22 cellular contexts compared by ENCODE assay signal in the genomic region with DNA sequence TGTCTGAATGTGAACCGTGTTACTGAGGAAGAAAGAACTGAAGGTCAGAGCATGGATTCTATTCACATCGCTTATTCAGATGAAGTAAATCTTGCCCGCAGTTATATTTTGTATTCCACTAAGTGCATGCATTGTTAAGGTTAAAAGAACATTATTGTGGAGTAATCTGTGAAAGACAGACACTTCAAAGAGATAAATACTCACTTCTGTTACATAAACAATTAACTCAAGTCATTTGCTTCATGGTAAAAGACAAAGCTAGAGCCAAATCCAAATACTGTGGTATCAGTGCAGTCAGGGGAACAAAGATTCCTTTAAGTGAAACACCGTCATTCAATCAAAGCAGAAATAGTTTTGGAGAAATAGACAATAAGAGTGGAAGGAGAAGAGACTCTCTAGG.
"Had no signal": no experiment of that assay in that cellular context is flagged by ENCODE, and none has a peak within 500 bp of the region (broad histone marks: within the 10 kb centered on the region; RNA-seq: fewer than 3 reads in every experiment).

No MANE protein-coding gene starts in this region.

- H3K9ac ChIP-seq: KMS-11, SK-N-SH had no signal

- H3K4me3 ChIP-seq: K562, SJSA1 had no signal

- H3K4me3 Mint-ChIP-seq: IgD-negative memory B cell had no signal

- H3K9me3 ChIP-seq: SJSA1, SK-N-SH had no signal

- H3K27me3 Mint-ChIP-seq: IgD-negative memory B cell had no signal

- H3K27ac ChIP-seq: HL-60, KMS-11, SJSA1 had no signal

- ATAC-seq: K562 had no signal

- H3K4me1 ChIP-seq: SJSA1 had no signal

- DNase-seq: Kasumi-1, MM.1S, NCI-H1092 treated with DMSO at 0.1 percent for 48 hours, NCI-H1436, NCI-H187, NCI-H2029, NCI-H2171, NCI-H226, NCI-H446, NCI-H510A, NCI-H524 treated with DMSO at 0.1 percent for 48 hours, NCI-H774, Right ventricle myocardium superior, RPMI8226, SIG-M5, SK-N-SH, SW 1271 had no signal

- H3K36me3 Mint-ChIP-seq: IgD-negative memory B cell had no signal

- H3K4me2 ChIP-seq: KMS-11, SK-N-SH had no signal

- H3K9me3 Mint-ChIP-seq: IgD-negative memory B cell had no signal

- H3K36me3 ChIP-seq: SJSA1 had no signal

- H3K4me1 Mint-ChIP-seq: IgD-negative memory B cell had no signal

- H3K27ac Mint-ChIP-seq: IgD-negative memory B cell had no signal
